In the genomic region with DNA sequence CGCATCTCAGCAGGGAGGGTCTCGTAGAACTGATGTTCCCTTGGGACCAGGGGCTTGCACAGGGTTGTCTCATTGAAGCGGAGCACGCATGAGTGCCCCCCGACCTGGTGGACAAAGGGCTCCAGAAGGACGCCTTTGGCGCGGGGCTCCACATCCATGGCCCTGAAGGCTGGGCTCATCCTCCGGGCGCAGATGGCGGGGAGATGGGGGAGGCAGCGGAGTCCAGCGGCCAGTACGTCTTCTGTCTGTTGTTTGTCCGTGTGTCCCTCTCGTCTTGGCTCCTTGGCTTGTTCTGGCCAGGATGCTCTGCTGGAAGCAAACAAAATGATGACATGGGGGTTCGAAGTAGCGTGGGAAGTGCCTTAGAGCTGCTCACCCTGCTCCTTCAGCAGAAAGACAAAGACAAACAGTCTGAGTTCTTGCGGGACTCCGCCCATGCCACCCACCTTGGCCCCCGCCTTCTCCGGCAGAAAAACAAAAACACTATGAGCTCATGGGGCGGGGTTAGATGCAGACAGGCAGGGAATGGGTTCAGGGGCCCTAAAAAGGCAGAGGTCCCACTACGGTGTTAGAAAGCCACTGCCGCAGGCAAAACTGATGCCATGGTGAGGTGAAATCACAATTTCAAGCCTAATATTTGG, we compare ENCODE assay signal across 9 cellular contexts. TPM values are rescaled to one million over a fixed set of nuclear protein-coding genes. Genes with fewer than 3 reads are reported as not detected.
A peak's percentile ranks its signal among the peaks of the same experiment; 100 is the strongest.
DNase-seq lines count a peak whose midpoint lies in the region; ATAC-seq and TF ChIP-seq lines count a peak whose summit lies in the region.
"Had no signal": no experiment of that assay in that cellular context is flagged by ENCODE, and none has a peak within 500 bp of the region (broad histone marks: within the 10 kb centered on the region; RNA-seq: fewer than 3 reads in every experiment).

No MANE protein-coding gene starts in this region.

- H3K27ac ChIP-seq in esophagus squamous epithelium, result peak overlapping the region; percentile 80 to 92 (median 86)
- H3K27ac ChIP-seq in muscle layer of duodenum (ENCODE audit: low read length), result peak overlapping the region; percentile 90
- peak overlapping the region; percentile 38 to 84 for H3K27ac ChIP-seq in aorta (ENCODE audit: low read depth in 1 of 2, low read length in 2 of 2)
- H3K27ac ChIP-seq: C4-2B had no signal

- DNase-seq in stimulated activated naive CD8-positive, alpha-beta T cell treated with anti-CD3 and anti-CD28 coated beads, Interleukin-15, amount 100 ng/mL, for 72 hours, result no peak
- DNase-seq in esophagus squamous epithelium (lab: John Stamatoyannopoulos, UW) (no peak), aorta (peak in 1 of 2 donors; percentile 61), NCI-H446 (lab: John Stamatoyannopoulos, UW) (no peak)

- no peaks in the 10 kb centered on the region for H3K9me3 Mint-ChIP-seq in stimulated activated naive CD8-positive, alpha-beta T cell treated with anti-CD3 and anti-CD28 coated beads, Interleukin-15, Interleukin-2, amounts not matched to agents 100 ng/mL and 50 ng/mL, for 24 hours
- H3K9me3 Mint-ChIP-seq in stimulated activated naive CD8-positive, alpha-beta T cell treated with anti-CD3 and anti-CD28 coated beads, Interleukin-15, amount 100 ng/mL, for 72 hours, result no peaks in the 10 kb centered on the region

- H3K27ac Mint-ChIP-seq in stimulated activated naive CD8-positive, alpha-beta T cell treated with anti-CD3 and anti-CD28 coated beads, Interleukin-15, Interleukin-2, amounts not matched to agents 100 ng/mL and 50 ng/mL, for 24 hours, result peak overlapping the region; percentile 72
- peak overlapping the region in 1 of 2 donors; percentile 57 for H3K27ac Mint-ChIP-seq in stimulated activated naive CD8-positive, alpha-beta T cell treated with anti-CD3 and anti-CD28 coated beads, Interleukin-15, amount 100 ng/mL, for 72 hours

- H3K4me3 ChIP-seq in esophagus squamous epithelium (peak overlapping the region; percentile 5 to 58 (median 38)), muscle layer of duodenum (ENCODE audit: low read depth in 1 of 2, low read length in 2 of 2) (peak overlapping the region; percentile 30 to 50), aorta (ENCODE audit: low read length in 2 of 2) (no peak overlapping the region)

- TF ChIP-seq POLR2A in esophagus squamous epithelium (IDR thresholded peaks at IDR 0.05), result no peak

- no peak for TF ChIP-seq CTCF in esophagus squamous epithelium (IDR thresholded peaks at IDR 0.05)

- peaks cover 59% of the 10 kb centered on the region for H3K36me3 Mint-ChIP-seq in stimulated activated naive CD8-positive, alpha-beta T cell treated with anti-CD3 and anti-CD28 coated beads, Interleukin-15, Interleukin-2, amounts not matched to agents 100 ng/mL and 50 ng/mL, for 24 hours (ENCODE audit: low read depth)

- H3K4me3 Mint-ChIP-seq in stimulated activated naive CD8-positive, alpha-beta T cell treated with anti-CD3 and anti-CD28 coated beads, Interleukin-15, Interleukin-2, amounts not matched to agents 100 ng/mL and 50 ng/mL, for 24 hours, result no peak overlapping the region
- no peak overlapping the region for H3K4me3 Mint-ChIP-seq in stimulated activated naive CD8-positive, alpha-beta T cell treated with anti-CD3 and anti-CD28 coated beads, Interleukin-15, amount 100 ng/mL, for 72 hours

- peaks cover 27 to 80% (median 45%) of the 10 kb centered on the region in 3 donors for H3K36me3 ChIP-seq in esophagus squamous epithelium
- peaks cover 32 to 39% of the 10 kb centered on the region in 2 donors for H3K36me3 ChIP-seq in muscle layer of duodenum (ENCODE audit: control insufficient read depth in 1 of 2, insufficient read depth in 2 of 2, low read length in 2 of 2)
- H3K36me3 ChIP-seq in aorta (ENCODE audit: control insufficient read depth in 1 of 2, insufficient read depth in 2 of 2, low read length in 1 of 2), result peaks cover 6 to 7% of the 10 kb centered on the region in 2 donors

- H3K4me1 Mint-ChIP-seq in stimulated activated naive CD8-positive, alpha-beta T cell treated with anti-CD3 and anti-CD28 coated beads, Interleukin-15, Interleukin-2, amounts not matched to agents 100 ng/mL and 50 ng/mL, for 24 hours (ENCODE audit: low read depth), result peaks cover 16% of the 10 kb centered on the region
- H3K4me1 Mint-ChIP-seq in stimulated activated naive CD8-positive, alpha-beta T cell treated with anti-CD3 and anti-CD28 coated beads, Interleukin-15, amount 100 ng/mL, for 72 hours, result peaks cover 11% of the 10 kb centered on the region

- H3K27me3 ChIP-seq in esophagus squamous epithelium (no peaks in the 10 kb centered on the region), muscle layer of duodenum (ENCODE audit: low read depth, low read length) (no peaks in the 10 kb centered on the region), aorta (ENCODE audit: control insufficient read depth in 1 of 2, insufficient read depth in 2 of 2, low read length in 1 of 2) (no peaks in the 10 kb centered on the region)

- WGBS in esophagus squamous epithelium, 2 donors, result 56 to 57% methylated on average over 23 to 25 of the region's 25 CpGs
- WGBS in aorta, 2 donors, result 48 to 54% methylated on average over 25 of the region's 25 CpGs

- H3K27me3 Mint-ChIP-seq in stimulated activated naive CD8-positive, alpha-beta T cell treated with anti-CD3 and anti-CD28 coated beads, Interleukin-15, Interleukin-2, amounts not matched to agents 100 ng/mL and 50 ng/mL, for 24 hours, result no peaks in the 10 kb centered on the region
- no peaks in the 10 kb centered on the region for H3K27me3 Mint-ChIP-seq in stimulated activated naive CD8-positive, alpha-beta T cell treated with anti-CD3 and anti-CD28 coated beads, Interleukin-15, amount 100 ng/mL, for 72 hours

- no peak for ATAC-seq in stimulated activated naive CD8-positive, alpha-beta T cell treated with anti-CD3 and anti-CD28 coated beads, Interleukin-15, amount 100 ng/mL, for 72 hours
- peak; percentile 82 for ATAC-seq in aorta (ENCODE audit: low FRiP score)
- ATAC-seq in GM21619 (IDR thresholded peaks at IDR 0.05; ENCODE audit: unreplicated experiment), result no peak
- ATAC-seq in HG03039 (IDR thresholded peaks at IDR 0.05; ENCODE audit: unreplicated experiment), result no peak

- H3K9me3 ChIP-seq in esophagus squamous epithelium (no peaks in the 10 kb centered on the region), muscle layer of duodenum (ENCODE audit: control insufficient read depth in 1 of 2, low read length in 2 of 2) (no peaks in the 10 kb centered on the region), aorta (ENCODE audit: control insufficient read depth, low read length) (no peaks in the 10 kb centered on the region)

- H3K4me1 ChIP-seq in esophagus squamous epithelium (peaks cover 19 to 50% (median 29%) of the 10 kb centered on the region in 3 donors), muscle layer of duodenum (ENCODE audit: control insufficient read depth in 1 of 2, insufficient read depth in 2 of 2, low read length in 2 of 2) (peaks cover 11 to 23% of the 10 kb centered on the region in 2 donors), aorta (ENCODE audit: control insufficient read depth in 1 of 2, insufficient read depth in 2 of 2, low read length in 2 of 2) (peaks cover 0 to under 1% of the 10 kb centered on the region in 2 donors)

- intact Hi-C loops in esophagus squamous epithelium (cut with DNase I) (no loop called here), aorta (cut with DNase I) (no loop called here)

RNA-seq across cellular contexts. Expression of a gene that starts 9.5 kb away (rescaled TPM):
- total RNA-seq in esophagus squamous epithelium (10 to 100 TPM; 12.4 to 16.8 (median 15.0) TPM), aorta (10 to 100 TPM; 26.4 to 31.9 TPM)
- 10 to 100 TPM; 11.8 to 28.7 TPM for polyA plus RNA-seq in aorta

RNA-seq across cellular contexts. Expression of a gene that starts 21.8 kb away (rescaled TPM):
- total RNA-seq in esophagus squamous epithelium, result 10 to 100 TPM; 52.1 to 94.6 (median 67.9) TPM
- 10 to 100 TPM; 43.9 to 58.2 TPM for total RNA-seq in aorta
- polyA plus RNA-seq in aorta, result 100 to 1,000 TPM in 1 of 2 donors, 10 to 100 TPM in 1; 46.6 to 105 TPM

RNA-seq across cellular contexts. Expression of a gene that starts 32.5 kb away (rescaled TPM):
- total RNA-seq in esophagus squamous epithelium (under 1 TPM; 0.31 to 0.76 (median 0.45) TPM), aorta (1 to 10 TPM in 1 of 2 donors, under 1 TPM in 1; 0.91 to 1.3 TPM)
- 1 to 10 TPM in 1 of 2 donors, under 1 TPM in 1; 0.25 to 1.3 TPM for polyA plus RNA-seq in aorta

RNA-seq across cellular contexts. Expression of a gene that starts 60.0 kb away (rescaled TPM):
- total RNA-seq in esophagus squamous epithelium (1 to 10 TPM; 7.7 to 9.4 (median 9.0) TPM), aorta (10 to 100 TPM; 30.7 to 33.6 TPM)
- 100 to 1,000 TPM in 1 of 2 donors, 10 to 100 TPM in 1; 10.5 to 154 TPM for polyA plus RNA-seq in aorta

Comparison
In these comparisons a context has a peak if more than half of its experiments do, and no peak if none do; other contexts are left out.
1. H3K4me3 ChIP-seq: peak in esophagus squamous epithelium (4 of 4) and muscle layer of duodenum (2 of 2); none in aorta (0 of 2).
2. Peak in every context shown above with its lines, with median percentiles within 50 percentile points of each other: H3K27ac ChIP-seq.